In genomic region chr17:17109896-17110295, GRCh38 we compare ENCODE assay signal across 10 cellular contexts.
A peak's percentile ranks its signal among the peaks of the same experiment; 100 is the strongest.
DNase-seq lines count a peak whose midpoint lies in the region; ATAC-seq and TF ChIP-seq lines count a peak whose summit lies in the region.
"Had no signal": no experiment of that assay in that cellular context is flagged by ENCODE, and none has a peak within 500 bp of the region (broad histone marks: within the 10 kb centered on the region; RNA-seq: fewer than 3 reads in every experiment).

No MANE protein-coding gene starts in this region.

- no peak overlapping the region for H2AK5ac ChIP-seq in mesendoderm (ENCODE audit: low read length)

- no peaks in the 10 kb centered on the region for H3K27me3 Mint-ChIP-seq in activated CD4-positive, alpha-beta T cell treated with anti-CD3 and anti-CD28 coated beads, Interleukin-2, amount 10 ng/mL, durations not matched to agents 7 days and 5 days
- no peaks in the 10 kb centered on the region for H3K27me3 Mint-ChIP-seq in activated T-cell treated with anti-CD3 and anti-CD28 coated beads, Interleukin-2, amount 50 U/mL, for 72 hours (ENCODE audit: low read depth)
- no peaks in the 10 kb centered on the region for H3K27me3 Mint-ChIP-seq in stimulated activated naive B cell treated with anti-CD40 and anti-IgM and Interleukin-4, amounts not matched to agents 10 μg/mL and 1 μg/mL and 100 μg/mL, for 72 hours

- WGBS in gastroesophageal sphincter (ENCODE audit: low coverage in 1 of 2), 2 donors = 30 to 62% methylated on average over 2 to 3 of the region's 5 CpGs
- no CpG with 5 or more reads among the region's 5 CpGs for WGBS in mesendoderm (ENCODE audit: extremely low coverage, insufficient coverage, low lambda C conversion rate)

- H3K9me3 Mint-ChIP-seq in activated CD4-positive, alpha-beta T cell treated with anti-CD3 and anti-CD28 coated beads, Interleukin-2, amount 10 ng/mL, durations not matched to agents 7 days and 5 days = no peaks in the 10 kb centered on the region
- H3K9me3 Mint-ChIP-seq in activated T-cell treated with anti-CD3 and anti-CD28 coated beads, Interleukin-2, amount 50 U/mL, for 72 hours = no peaks in the 10 kb centered on the region
- H3K9me3 Mint-ChIP-seq in stimulated activated naive B cell treated with anti-CD40 and anti-IgM and Interleukin-4, amounts not matched to agents 10 μg/mL and 1 μg/mL and 100 μg/mL, for 72 hours = no peaks in the 10 kb centered on the region

- no peak overlapping the region for H3K4me3 Mint-ChIP-seq in activated CD4-positive, alpha-beta T cell treated with anti-CD3 and anti-CD28 coated beads, Interleukin-2, amount 10 ng/mL, durations not matched to agents 7 days and 5 days
- H3K4me3 Mint-ChIP-seq in activated T-cell treated with anti-CD3 and anti-CD28 coated beads, Interleukin-2, amount 50 U/mL, for 72 hours = peak overlapping the region in 1 of 2 donors; percentile 13
- peak overlapping the region; percentile 8 to 17 for H3K4me3 Mint-ChIP-seq in stimulated activated naive B cell treated with anti-CD40 and anti-IgM and Interleukin-4, amounts not matched to agents 10 μg/mL and 1 μg/mL and 100 μg/mL, for 72 hours

- H3K27ac Mint-ChIP-seq in activated CD4-positive, alpha-beta T cell treated with anti-CD3 and anti-CD28 coated beads, Interleukin-2, amount 10 ng/mL, durations not matched to agents 7 days and 5 days = peak overlapping the region; percentile 82
- peak overlapping the region; percentile 19 for H3K27ac Mint-ChIP-seq in activated T-cell treated with anti-CD3 and anti-CD28 coated beads, Interleukin-2, amount 50 U/mL, for 72 hours
- H3K27ac Mint-ChIP-seq in stimulated activated naive B cell treated with anti-CD40 and anti-IgM and Interleukin-4, amounts not matched to agents 10 μg/mL and 1 μg/mL and 100 μg/mL, for 72 hours = peak overlapping the region; percentile 84

- CTCF ChIA-PET in activated CD4-positive, alpha-beta T cell treated with anti-CD3 and anti-CD28 coated beads, Interleukin-2, amount 10 ng/mL, durations not matched to agents 7 days and 5 days (lab: Charles Lee) = interaction anchor here (1.0 to 1.3 kb wide), 3 partner anchors 10 to 29 kb away, joined by 3 to 4 read pairs (median 4); no protein-coding TSS in a partner anchor

- H3K79me2 ChIP-seq in mesendoderm (ENCODE audit: control insufficient read depth, insufficient read depth, low read length) = peaks cover 11% of the 10 kb centered on the region

- DNase-seq in activated CD4-positive, alpha-beta T cell treated with anti-CD3 and anti-CD28 coated beads, Interleukin-2, amount 10 ng/mL, durations not matched to agents 7 days and 5 days = peak; percentile 48
- no peak for DNase-seq in activated CD4-positive, alpha-beta T cell treated with anti-CD3 and anti-CD28 coated beads, Interleukin-2, amount 50 U/mL, for 48 hours
- DNase-seq in activated T-cell treated with anti-CD3 and anti-CD28 coated beads, Interleukin-2, amount 50 U/mL, for 72 hours = no peak
- DNase-seq in stimulated activated naive B cell treated with anti-CD40 and anti-IgM and Interleukin-4, amounts not matched to agents 10 μg/mL and 1 μg/mL and 100 μg/mL, for 72 hours = no peak
- DNase-seq in mesendoderm (no peak), NCI-H1092 treated with DMSO at 0.1 percent for 48 hours (lab: John Stamatoyannopoulos, UW) (no peak), epidermal melanocyte (ENCODE audit: insufficient read length, low spot score) (no peak)
- DNase-seq: NCI-H2081 treated with DMSO at 0.1 percent for 48 hours; stimulated activated naive CD4-positive, alpha-beta T cell treated with Interleukin-2 at 50 U/mL for 16 hours had no signal

- H4K8ac ChIP-seq in mesendoderm (ENCODE audit: low read depth, low read length) = no peak overlapping the region

- no peak overlapping the region for H3K9ac ChIP-seq in mesendoderm (ENCODE audit: low read length)

- peaks cover 54% of the 10 kb centered on the region for H3K4me1 Mint-ChIP-seq in activated CD4-positive, alpha-beta T cell treated with anti-CD3 and anti-CD28 coated beads, Interleukin-2, amount 10 ng/mL, durations not matched to agents 7 days and 5 days
- H3K4me1 Mint-ChIP-seq in activated T-cell treated with anti-CD3 and anti-CD28 coated beads, Interleukin-2, amount 50 U/mL, for 72 hours (ENCODE audit: low read depth) = peaks cover 60% of the 10 kb centered on the region
- peaks cover 67 to 82% of the 10 kb centered on the region in 2 donors for H3K4me1 Mint-ChIP-seq in stimulated activated naive B cell treated with anti-CD40 and anti-IgM and Interleukin-4, amounts not matched to agents 10 μg/mL and 1 μg/mL and 100 μg/mL, for 72 hours

- no peak for TF ChIP-seq EP300 in gastroesophageal sphincter (IDR thresholded peaks at IDR 0.05)

- no peak for TF ChIP-seq POLR2A in gastroesophageal sphincter (IDR thresholded peaks at IDR 0.05)

- H3K56ac ChIP-seq in mesendoderm (ENCODE audit: low read length) = no peak overlapping the region

- no peak overlapping the region for H4K5ac ChIP-seq in mesendoderm (ENCODE audit: low read length)

- H3K79me1 ChIP-seq in mesendoderm (ENCODE audit: low read length) = peaks cover 41% of the 10 kb centered on the region

- H3K36me3 Mint-ChIP-seq in activated CD4-positive, alpha-beta T cell treated with anti-CD3 and anti-CD28 coated beads, Interleukin-2, amount 10 ng/mL, durations not matched to agents 7 days and 5 days (ENCODE audit: low read depth) = peaks cover 5% of the 10 kb centered on the region
- no peaks in the 10 kb centered on the region for H3K36me3 Mint-ChIP-seq in activated T-cell treated with anti-CD3 and anti-CD28 coated beads, Interleukin-2, amount 50 U/mL, for 72 hours (ENCODE audit: insufficient read depth in 2 of 2)
- peaks cover 5 to 23% of the 10 kb centered on the region in 2 donors for H3K36me3 Mint-ChIP-seq in stimulated activated naive B cell treated with anti-CD40 and anti-IgM and Interleukin-4, amounts not matched to agents 10 μg/mL and 1 μg/mL and 100 μg/mL, for 72 hours

- H2BK120ac ChIP-seq in mesendoderm (ENCODE audit: low read depth, low read length) = no peak overlapping the region

- H3K36me3 ChIP-seq in gastroesophageal sphincter (peaks cover 0 to 8% of the 10 kb centered on the region in 2 donors), mesendoderm (ENCODE audit: control insufficient read depth, insufficient read depth, low read length) (no peaks in the 10 kb centered on the region)

- peaks cover 6 to 83% (median 48%) of the 10 kb centered on the region in 3 donors for H3K4me1 ChIP-seq in gastroesophageal sphincter
- H3K4me1 ChIP-seq in mesendoderm (ENCODE audit: control insufficient read depth, low read depth, low read length) = no peaks in the 10 kb centered on the region

- no peaks in the 10 kb centered on the region for H3K27me3 ChIP-seq in gastroesophageal sphincter
- H3K27me3 ChIP-seq in mesendoderm (ENCODE audit: insufficient read depth, low read length, poor library complexity) = no peaks in the 10 kb centered on the region

- H3K4me3 ChIP-seq in gastroesophageal sphincter (no peak overlapping the region), mesendoderm (ENCODE audit: low read length) (no peak overlapping the region)

- no peak overlapping the region for H2BK5ac ChIP-seq in mesendoderm (ENCODE audit: low read length)

- H3K9me3 ChIP-seq in gastroesophageal sphincter = no peaks in the 10 kb centered on the region

- POLR2A ChIA-PET in activated CD4-positive, alpha-beta T cell treated with anti-CD3 and anti-CD28 coated beads, Interleukin-2, amount 10 ng/mL, durations not matched to agents 7 days and 5 days (lab: Charles Lee) = no interaction called here

- no peak for ATAC-seq in activated T-cell treated with anti-CD3 and anti-CD28 coated beads, Interleukin-2, amount 50 U/mL, for 72 hours (replicated peaks in 1 of 2)
- peak; percentile 6 for ATAC-seq in gastroesophageal sphincter
- peak; percentile 31 to 41 for ATAC-seq in stimulated activated naive B cell treated with anti-CD40 and anti-IgM and Interleukin-4, amounts not matched to agents 10 μg/mL and 1 μg/mL and 100 μg/mL, for 72 hours (replicated peaks)

- no peak overlapping the region for H3K4me2 ChIP-seq in mesendoderm (ENCODE audit: low read length)

- peak overlapping the region in 2 of 4 donors; percentile 59 to 69 for H3K27ac ChIP-seq in gastroesophageal sphincter
- H3K27ac ChIP-seq in mesendoderm (ENCODE audit: low read depth, low read length) = no peak overlapping the region

- no peak for TF ChIP-seq CTCF in gastroesophageal sphincter (IDR thresholded peaks at IDR 0.05)

- no peak overlapping the region for H3K18ac ChIP-seq in mesendoderm (ENCODE audit: low read length)

- no peak overlapping the region for H3K4ac ChIP-seq in mesendoderm (ENCODE audit: low read depth, low read length)

- no peak overlapping the region for H2BK15ac ChIP-seq in mesendoderm (replicated peaks; ENCODE audit: low read depth)

- H3K23ac ChIP-seq in mesendoderm (ENCODE audit: low read length) = no peak overlapping the region

Comparison
In these comparisons a context has a peak if more than half of its experiments do, and no peak if none do; other contexts are left out.
1. H3K27ac Mint-ChIP-seq: peak in every context shown above with its lines; median percentile 84 in stimulated activated naive B cell treated with anti-CD40 and anti-IgM and Interleukin-4, amounts not matched to agents 10 μg/mL and 1 μg/mL and 100 μg/mL, for 72 hours; 82 in activated CD4-positive, alpha-beta T cell treated with anti-CD3 and anti-CD28 coated beads, Interleukin-2, amount 10 ng/mL, durations not matched to agents 7 days and 5 days; 19 in activated T-cell treated with anti-CD3 and anti-CD28 coated beads, Interleukin-2, amount 50 U/mL, for 72 hours.
2. ATAC-seq: peak in gastroesophageal sphincter (single experiment) and stimulated activated naive B cell treated with anti-CD40 and anti-IgM and Interleukin-4, amounts not matched to agents 10 μg/mL and 1 μg/mL and 100 μg/mL, for 72 hours (2 of 2); none in activated T-cell treated with anti-CD3 and anti-CD28 coated beads, Interleukin-2, amount 50 U/mL, for 72 hours (0 of 2).